In genomic region chr4:185382754-185383153, GRCh38 we compare ENCODE assay signal across 1 cellular context.
TF ChIP-seq lines count a peak whose summit lies in the region.

No MANE protein-coding gene starts in this region.

TF ChIP-seq in HepG2, 621 proteins besides CTCF, POLR2A, EP300 and RAD21 (continued from another document):
- TF ChIP-seq ARID5B (CRISPR knock-in tag; IDR thresholded peaks at IDR 0.05) (peak; percentile 84), ISL2 (CRISPR knock-in tag; IDR thresholded peaks at IDR 0.05) (peak; percentile 85), NFKBIZ (CRISPR knock-in tag; IDR thresholded peaks at IDR 0.05) (no peak), ZFX (CRISPR knock-in tag; IDR thresholded peaks at IDR 0.05; ENCODE audit: low read depth) (no peak), BHLHE40 (IDR thresholded peaks at IDR 0.05; ENCODE audit: low read length) (no peak), KMT2B (CRISPR knock-in tag; IDR thresholded peaks at IDR 0.05) (no peak), RXRB (CRISPR knock-in tag; IDR thresholded peaks at IDR 0.05; ENCODE audit: borderline replicate concordance) (0 out of 2 replicates have a peak, but pooled peaks have one; percentile 55), KLF15 (CRISPR knock-in tag; IDR thresholded peaks at IDR 0.05; ENCODE audit: borderline replicate concordance) (no peak), ZNF354B (CRISPR knock-in tag; IDR thresholded peaks at IDR 0.05) (no peak), FOXA3 (CRISPR knock-in tag; IDR thresholded peaks at IDR 0.05) (peak; percentile 67), ZNF543 (CRISPR knock-in tag; IDR thresholded peaks at IDR 0.05) (no peak), GMEB2 (CRISPR knock-in tag; IDR thresholded peaks at IDR 0.05; ENCODE audit: low read depth) (no peak), EED (CRISPR knock-in tag; IDR thresholded peaks at IDR 0.05) (no peak)
- TF ChIP-seq, protein P1, sequence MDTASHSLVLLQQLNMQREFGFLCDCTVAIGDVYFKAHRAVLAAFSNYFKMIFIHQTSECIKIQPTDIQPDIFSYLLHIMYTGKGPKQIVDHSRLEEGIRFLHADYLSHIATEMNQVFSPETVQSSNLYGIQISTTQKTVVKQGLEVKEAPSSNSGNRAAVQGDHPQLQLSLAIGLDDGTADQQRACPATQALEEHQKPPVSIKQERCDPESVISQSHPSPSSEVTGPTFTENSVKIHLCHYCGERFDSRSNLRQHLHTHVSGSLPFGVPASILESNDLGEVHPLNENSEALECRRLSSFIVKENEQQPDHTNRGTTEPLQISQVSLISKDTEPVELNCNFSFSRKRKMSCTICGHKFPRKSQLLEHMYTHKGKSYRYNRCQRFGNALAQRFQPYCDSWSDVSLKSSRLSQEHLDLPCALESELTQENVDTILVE (CRISPR knock-in tag; IDR thresholded peaks at IDR 0.05), result no peak
- TF ChIP-seq, protein P2, sequence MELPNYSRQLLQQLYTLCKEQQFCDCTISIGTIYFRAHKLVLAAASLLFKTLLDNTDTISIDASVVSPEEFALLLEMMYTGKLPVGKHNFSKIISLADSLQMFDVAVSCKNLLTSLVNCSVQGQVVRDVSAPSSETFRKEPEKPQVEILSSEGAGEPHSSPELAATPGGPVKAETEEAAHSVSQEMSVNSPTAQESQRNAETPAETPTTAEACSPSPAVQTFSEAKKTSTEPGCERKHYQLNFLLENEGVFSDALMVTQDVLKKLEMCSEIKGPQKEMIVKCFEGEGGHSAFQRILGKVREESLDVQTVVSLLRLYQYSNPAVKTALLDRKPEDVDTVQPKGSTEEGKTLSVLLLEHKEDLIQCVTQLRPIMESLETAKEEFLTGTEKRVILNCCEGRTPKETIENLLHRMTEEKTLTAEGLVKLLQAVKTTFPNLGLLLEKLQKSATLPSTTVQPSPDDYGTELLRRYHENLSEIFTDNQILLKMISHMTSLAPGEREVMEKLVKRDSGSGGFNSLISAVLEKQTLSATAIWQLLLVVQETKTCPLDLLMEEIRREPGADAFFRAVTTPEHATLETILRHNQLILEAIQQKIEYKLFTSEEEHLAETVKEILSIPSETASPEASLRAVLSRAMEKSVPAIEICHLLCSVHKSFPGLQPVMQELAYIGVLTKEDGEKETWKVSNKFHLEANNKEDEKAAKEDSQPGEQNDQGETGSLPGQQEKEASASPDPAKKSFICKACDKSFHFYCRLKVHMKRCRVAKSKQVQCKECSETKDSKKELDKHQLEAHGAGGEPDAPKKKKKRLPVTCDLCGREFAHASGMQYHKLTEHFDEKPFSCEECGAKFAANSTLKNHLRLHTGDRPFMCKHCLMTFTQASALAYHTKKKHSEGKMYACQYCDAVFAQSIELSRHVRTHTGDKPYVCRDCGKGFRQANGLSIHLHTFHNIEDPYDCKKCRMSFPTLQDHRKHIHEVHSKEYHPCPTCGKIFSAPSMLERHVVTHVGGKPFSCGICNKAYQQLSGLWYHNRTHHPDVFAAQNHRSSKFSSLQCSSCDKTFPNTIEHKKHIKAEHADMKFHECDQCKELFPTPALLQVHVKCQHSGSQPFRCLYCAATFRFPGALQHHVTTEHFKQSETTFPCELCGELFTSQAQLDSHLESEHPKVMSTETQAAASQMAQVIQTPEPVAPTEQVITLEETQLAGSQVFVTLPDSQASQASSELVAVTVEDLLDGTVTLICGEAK (IDR thresholded peaks at IDR 0.05), result no peak
- TF ChIP-seq, protein P2 (CRISPR knock-in tag; IDR thresholded peaks at IDR 0.05), result no peak
- TF ChIP-seq, protein P3, sequence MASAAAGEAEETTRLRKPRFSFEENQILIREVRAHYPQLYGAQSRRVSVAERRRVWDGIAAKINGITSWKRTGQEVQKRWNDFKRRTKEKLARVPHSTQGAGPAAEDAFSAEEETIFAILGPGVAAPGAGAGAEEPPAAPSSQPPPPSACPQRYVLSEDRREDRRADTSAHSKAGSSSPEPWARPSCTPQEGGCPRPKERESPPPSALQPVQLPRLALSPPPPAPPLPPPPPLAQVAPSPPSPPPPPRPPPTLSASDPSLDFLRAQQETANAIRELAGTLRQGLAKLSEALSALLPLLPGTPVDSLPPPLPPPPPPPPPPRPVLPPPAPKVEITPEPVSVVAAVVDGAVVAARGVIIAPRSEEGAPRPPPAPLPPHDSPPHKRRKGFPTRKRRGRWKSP (CRISPR knock-in tag; IDR thresholded peaks at IDR 0.05), result no peak
